ENCODE assay signal across 8 cellular contexts in the genomic region with DNA sequence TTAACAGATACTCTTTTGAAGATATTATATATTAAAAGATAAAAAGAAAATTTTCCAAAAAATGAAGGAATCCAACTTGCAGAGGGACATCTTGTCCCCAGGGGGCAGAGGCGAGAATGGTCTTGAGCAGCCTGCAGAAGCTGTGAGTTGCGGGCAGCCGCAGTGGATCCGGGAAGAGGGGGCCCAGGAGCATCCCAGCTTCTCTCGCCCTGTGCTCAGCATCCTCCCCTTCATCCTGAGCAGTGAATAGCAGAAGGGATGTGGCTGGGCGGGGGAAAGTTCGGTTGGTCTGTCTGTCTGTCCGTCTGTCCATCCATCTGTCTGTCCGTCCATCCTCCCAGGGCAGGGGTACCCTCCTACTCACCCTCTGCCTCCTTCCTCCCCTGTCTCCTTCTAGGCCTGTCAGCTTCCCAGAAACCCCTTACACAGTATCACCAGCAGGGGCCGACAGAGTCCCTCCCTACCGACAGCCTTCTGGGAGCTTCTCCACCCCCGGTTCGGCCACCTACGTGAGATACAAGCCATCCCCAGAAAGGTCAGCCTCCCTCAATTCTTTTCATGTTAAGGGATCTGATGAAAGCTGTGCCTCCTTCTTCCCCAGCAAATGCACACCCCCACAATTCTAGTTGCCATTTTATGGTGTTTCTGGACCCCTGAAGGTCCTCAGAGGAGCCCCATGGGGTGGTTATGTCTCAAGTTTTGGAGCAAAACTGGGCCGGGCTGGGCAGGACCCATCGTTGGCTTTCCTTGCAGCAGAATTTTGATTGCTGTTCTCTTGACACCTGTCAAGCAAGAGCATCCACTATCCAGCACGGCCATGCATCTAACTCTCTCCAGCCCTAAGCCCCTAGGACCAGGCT.
A peak's percentile ranks its signal among the peaks of the same experiment; 100 is the strongest.
DNase-seq lines count a peak whose midpoint lies in the region; ATAC-seq and TF ChIP-seq lines count a peak whose summit lies in the region.

No MANE protein-coding gene starts in this region.

- H2AFZ ChIP-seq in PC-3 (ENCODE audit: low read length): no peak overlapping the region

- no peak overlapping the region for H3K4me2 ChIP-seq in PC-3 (ENCODE audit: low read length)

- no peaks in the 10 kb centered on the region for H3K27me3 Mint-ChIP-seq in progenitor cell of endocrine pancreas

- no peaks in the 10 kb centered on the region for H4K20me1 ChIP-seq in PC-3 (ENCODE audit: low read length)

- DNase-seq in COLO668 (lab: John Stamatoyannopoulos, UW; ENCODE audit: unreplicated experiment) (peak; percentile 64), HPDE6-E6E7 (ENCODE audit: extremely low spot score) (peak; percentile 59), PC-3 (peak; percentile 31), Right ventricle myocardium superior (peak; percentile 63), progenitor cell of endocrine pancreas (ENCODE audit: low spot score, unreplicated experiment) (peak; percentile 38), dedifferentiated amniotic fluid mesenchymal stem cell (ENCODE audit: extremely low spot score) (no peak), mesenteric fat pad (ENCODE audit: low spot score) (no peak)
- peak; percentile 33 for DNase-seq in activated naive CD4-positive, alpha-beta T cell treated with anti-CD3 and anti-CD28 coated beads, Interleukin-2, amount 50 U/mL, for 16 hours

- POLR2A ChIA-PET in PC-3 (lab: Charles Lee; ENCODE audit: unreplicated experiment): no interaction called here

- peaks cover 32% of the 10 kb centered on the region for H3K36me3 Mint-ChIP-seq in progenitor cell of endocrine pancreas (ENCODE audit: insufficient read depth)

- intact Hi-C loops in PC-3 (cut with micrococcal nuclease): no loop called here
- intact Hi-C loops in Right ventricle myocardium superior (cut with DNase I): loop anchor here (5.0 kb wide), 1 partner anchor 85 kb away; no protein-coding TSS in a partner anchor

- no TSS peak for BruUV-seq in PC-3 (replicated peaks; lab: Mats Ljungman, UMichigan)

- CTCF ChIA-PET in PC-3 (lab: Charles Lee): interaction anchor here (0.5 to 0.7 kb wide), 3 partner anchors 83 to 139 kb away, joined by 3 to 5 read pairs (median 4); no protein-coding TSS in a partner anchor

- H3K4me1 Mint-ChIP-seq in progenitor cell of endocrine pancreas (ENCODE audit: low read depth): no peaks in the 10 kb centered on the region

- no peaks in the 10 kb centered on the region for H3K27me3 ChIP-seq in PC-3 (ENCODE audit: low read length)

- peak; percentile 56 for TF ChIP-seq CTCF in PC-3 (conservative IDR thresholded peaks at IDR 0.05; ENCODE audit: low read depth, low read length)
- TF ChIP-seq CTCF in progenitor cell of endocrine pancreas (IDR thresholded peaks at IDR 0.05; ENCODE audit: unreplicated experiment): peak; percentile 68

- H3K4me3 ChIP-seq in PC-3 (ENCODE audit: low read length): no peak overlapping the region

- no peaks in the 10 kb centered on the region for H3F3A ChIP-seq in PC-3 (ENCODE audit: low read length, unreplicated experiment)

- no peaks in the 10 kb centered on the region for H3K9me3 Mint-ChIP-seq in progenitor cell of endocrine pancreas (ENCODE audit: low read depth)

- peaks cover 4% of the 10 kb centered on the region for H3K36me3 ChIP-seq in PC-3 (ENCODE audit: low read depth, low read length)

- no peak overlapping the region for H3K9ac ChIP-seq in PC-3 (ENCODE audit: low read length)

- peak overlapping the region; percentile 41 for H3K27ac Mint-ChIP-seq in progenitor cell of endocrine pancreas

- no peaks in the 10 kb centered on the region for H3K9me3 ChIP-seq in PC-3 (ENCODE audit: low read length)

- no peaks in the 10 kb centered on the region for H3K9me2 ChIP-seq in PC-3 (replicated peaks; ENCODE audit: low read length)

- no peak overlapping the region for H3K4me3 Mint-ChIP-seq in progenitor cell of endocrine pancreas (ENCODE audit: low read depth)

- H3K27ac ChIP-seq in PC-3 (ENCODE audit: low read length): no peak overlapping the region

- ATAC-seq in PC-3 (peak; percentile 67; the same call in 1 of the 2 replicates), Right ventricle myocardium superior (ENCODE audit: poor library complexity) (peak; percentile 81)

- H3K4me1 ChIP-seq in PC-3 (ENCODE audit: insufficient read depth, low read length): no peaks in the 10 kb centered on the region

- no peaks in the 10 kb centered on the region for H3K79me2 ChIP-seq in PC-3 (ENCODE audit: low read length)

Comparison
In these comparisons a context has a peak if more than half of its experiments do, and no peak if none do; other contexts are left out.
1. DNase-seq: peak in COLO668 (single experiment), HPDE6-E6E7 (single experiment), PC-3 (single experiment), activated naive CD4-positive, alpha-beta T cell treated with anti-CD3 and anti-CD28 coated beads, Interleukin-2, amount 50 U/mL, for 16 hours (single experiment), Right ventricle myocardium superior (single experiment) and progenitor cell of endocrine pancreas (single experiment); none in dedifferentiated amniotic fluid mesenchymal stem cell (single experiment) and mesenteric fat pad (single experiment).